In the genomic region with DNA sequence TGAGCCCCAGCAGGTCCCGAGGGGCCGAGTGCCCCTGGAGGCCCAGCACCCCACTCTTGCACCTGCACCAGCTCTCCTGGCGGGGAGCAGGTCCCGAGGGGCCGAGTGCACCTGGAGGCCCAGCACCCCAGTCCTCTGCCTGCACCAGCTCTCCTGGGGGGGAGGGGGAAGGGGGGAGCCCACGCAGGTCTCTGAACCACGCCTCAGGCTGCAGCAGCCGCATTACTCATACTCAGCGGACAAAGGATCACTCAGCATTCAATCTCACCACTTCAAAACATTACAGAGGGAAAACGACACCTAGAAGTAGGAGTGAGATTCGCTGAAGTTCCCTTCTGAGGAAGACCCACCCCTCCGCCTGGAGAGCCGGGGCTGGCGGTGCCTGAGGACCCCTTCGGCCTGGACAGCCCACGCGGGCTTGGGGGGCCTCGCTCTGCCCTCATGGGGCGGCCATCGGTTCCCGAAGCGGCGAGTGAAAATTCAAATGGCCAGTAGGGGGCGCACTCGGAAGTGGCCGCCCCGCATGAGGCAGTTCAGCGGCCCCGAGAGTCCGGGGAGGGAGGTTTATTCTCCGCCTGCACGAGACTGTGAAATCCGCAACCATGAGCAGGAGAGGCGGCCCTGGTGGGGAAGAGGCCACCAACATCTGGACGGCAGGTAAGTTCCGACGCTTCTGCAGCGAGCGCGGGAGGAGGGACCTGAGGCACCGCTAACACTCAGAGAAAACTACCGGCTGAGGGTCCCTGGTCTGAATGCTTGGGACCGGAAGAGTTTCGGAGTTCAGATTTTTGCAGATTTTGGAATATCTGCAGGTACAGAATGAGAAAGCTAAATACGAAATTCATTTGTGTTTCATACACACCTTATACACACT, we compare ENCODE assay signal across 8 cellular contexts. TPM values are rescaled to one million over a fixed set of nuclear protein-coding genes. Genes with fewer than 3 reads are reported as not detected.
DNase-seq lines count a peak whose midpoint lies in the region; ATAC-seq and TF ChIP-seq lines count a peak whose summit lies in the region.

No MANE protein-coding gene starts in this region.

- POLR2A ChIA-PET in AG04450 (lab: Yijun Ruan, JAX): interaction anchor here (0.5 kb wide), 1 partner anchor 268 kb away, joined by 4 read pairs; no protein-coding TSS in a partner anchor
- POLR2A ChIA-PET in naive thymus-derived CD4-positive, alpha-beta T cell (lab: Charles Lee): interaction anchor here (1.0 to 1.1 kb wide), 2 partner anchors 82 to 83 kb away, joined by 3 to 4 read pairs; no protein-coding TSS in a partner anchor

- H3K27me3 ChIP-seq in AG04450 (ENCODE audit: control insufficient read depth, insufficient read depth, low read length) (no peaks in the 10 kb centered on the region), OCI-LY3 (ENCODE audit: low read depth, low read length) (no peaks in the 10 kb centered on the region)
- no peaks in the 10 kb centered on the region for H3K27me3 ChIP-seq in naive thymus-derived CD4-positive, alpha-beta T cell (ENCODE audit: control insufficient read depth in 2 of 2, insufficient read depth in 2 of 2, low read length in 2 of 2)

- peaks cover 0 to 5% (median 0%) of the 10 kb centered on the region in 5 donors for H3K36me3 Mint-ChIP-seq in naive thymus-derived CD4-positive, alpha-beta T cell

- peak overlapping the region; percentile 28; the same call in 1 of the 2 replicates for H2AFZ ChIP-seq in OCI-LY3 (ENCODE audit: low read depth, low read length)

- H3K27ac ChIP-seq in AG04450 (ENCODE audit: low read depth, low read length) (peak overlapping the region; percentile 47), OCI-LY3 (ENCODE audit: low read length) (peak overlapping the region; percentile 81)
- no peak overlapping the region for H3K27ac ChIP-seq in naive thymus-derived CD4-positive, alpha-beta T cell (ENCODE audit: low read depth, low read length)

- peaks cover 0 to 3% (median 0%) of the 10 kb centered on the region in 5 donors for H3K27me3 Mint-ChIP-seq in naive thymus-derived CD4-positive, alpha-beta T cell

- H3K4me3 ChIP-seq in AG04450 (ENCODE audit: low read depth, low read length) (peak overlapping the region; percentile 59), OCI-LY3 (ENCODE audit: low read length) (peak overlapping the region; percentile 81)
- H3K4me3 ChIP-seq in naive thymus-derived CD4-positive, alpha-beta T cell (ENCODE audit: low read length): peak overlapping the region; percentile 50

- TF ChIP-seq CTCF in AG04450 (IDR thresholded peaks at IDR 0.05; ENCODE audit: low read depth, low read length) (peak; percentile 88), OCI-LY3 (IDR thresholded peaks at IDR 0.05; ENCODE audit: low read depth, low read length) (peak; percentile 72)

- peak overlapping the region; percentile 70 for H3K9ac ChIP-seq in OCI-LY3 (ENCODE audit: low read length)

- peaks cover 6% of the 10 kb centered on the region; the same call in 1 of the 2 replicates for H3K79me2 ChIP-seq in OCI-LY3 (ENCODE audit: low read length)

- H3K27ac Mint-ChIP-seq in naive thymus-derived CD4-positive, alpha-beta T cell: peak overlapping the region in 1 of 9 donors; percentile 82

- intact Hi-C loops in naive thymus-derived CD4-positive, alpha-beta T cell (cut with micrococcal nuclease): loop anchor here (1.0 to 5.0 kb wide), 5 partner anchors 50 to 90 kb away; a partner anchor contains a TSS

- peak overlapping the region; percentile 71 for H3K4me2 ChIP-seq in OCI-LY3 (ENCODE audit: low read length)

- H3K9me3 ChIP-seq in AG04450 (ENCODE audit: control insufficient read depth, insufficient read depth, low read length) (no peaks in the 10 kb centered on the region; the same call in 1 of the 2 replicates), OCI-LY3 (ENCODE audit: insufficient read depth, low read length) (no peaks in the 10 kb centered on the region)
- H3K9me3 ChIP-seq in naive thymus-derived CD4-positive, alpha-beta T cell (ENCODE audit: control insufficient read depth in 2 of 3, low read length in 3 of 3): no peaks in the 10 kb centered on the region

- CTCF ChIA-PET in AG04450 (lab: Charles Lee): interaction anchor here (0.6 to 2.5 kb wide), 31 partner anchors 10 to 610 kb away, joined by 3 to 36 read pairs (median 5); partner anchors contain the start of genes COX19 and GPR146
- CTCF ChIA-PET in naive thymus-derived CD4-positive, alpha-beta T cell (lab: Charles Lee): interaction anchor here (0.5 to 2.5 kb wide), 9 partner anchors 8 to 88 kb away, joined by 3 to 20 read pairs (median 3); no protein-coding TSS in a partner anchor

- H3K36me3 ChIP-seq in OCI-LY3 (replicated peaks; ENCODE audit: low read depth, low read length): peaks cover 4% of the 10 kb centered on the region
- H3K36me3 ChIP-seq in naive thymus-derived CD4-positive, alpha-beta T cell (ENCODE audit: control insufficient read depth in 2 of 3, insufficient read depth in 3 of 3, low read length in 3 of 3): no peaks in the 10 kb centered on the region

- H3K4me1 ChIP-seq in OCI-LY3 (ENCODE audit: low read length): peaks cover 38% of the 10 kb centered on the region
- H3K4me1 ChIP-seq in naive thymus-derived CD4-positive, alpha-beta T cell (ENCODE audit: control insufficient read depth in 2 of 2, insufficient read depth in 2 of 2, low read length in 2 of 2): peaks cover 3 to 6% of the 10 kb centered on the region in 2 donors

- peaks cover 7 to 20% (median 12%) of the 10 kb centered on the region in 7 donors for H3K4me1 Mint-ChIP-seq in naive thymus-derived CD4-positive, alpha-beta T cell

- peak overlapping the region; percentile 59 to 86 (median 80) for H3K4me3 Mint-ChIP-seq in naive thymus-derived CD4-positive, alpha-beta T cell

- peak; percentile 66 for ATAC-seq in GM18867 (IDR thresholded peaks at IDR 0.05; ENCODE audit: unreplicated experiment)
- ATAC-seq in HG03095 (IDR thresholded peaks at IDR 0.05; ENCODE audit: unreplicated experiment): peak; percentile 70
- peak; percentile 87 for ATAC-seq in naive thymus-derived CD4-positive, alpha-beta T cell

- DNase-seq in AG04450 (ENCODE audit: low read depth, low spot score): no peak
- peak; percentile 85 to 86 for DNase-seq in activated T-cell treated with anti-CD3 and anti-CD28 coated beads, Interleukin-2, amount 50 U/mL, for 48 hours
- peak; percentile 38 for DNase-seq in fibroblast of gingiva (ENCODE audit: low read depth)
- DNase-seq in naive thymus-derived CD4-positive, alpha-beta T cell: peak; percentile 44 to 83 (median 71)
- peak; percentile 68 for DNase-seq in stimulated activated naive CD4-positive, alpha-beta T cell treated with Interleukin-2 at 50 U/mL for 16 hours (lab: John Stamatoyannopoulos, UW)

- H4K20me1 ChIP-seq in OCI-LY3 (ENCODE audit: insufficient read depth, low read length): no peaks in the 10 kb centered on the region

- H3K9me3 Mint-ChIP-seq in naive thymus-derived CD4-positive, alpha-beta T cell: no peaks in the 10 kb centered on the region

RNA-seq across cellular contexts. Expression of gene GPER1, which starts 1.1 kb away (rescaled TPM):
- 1.4 and 1.8 TPM in 2 replicates for polyA plus RNA-seq in AG04450 (2011; rRNA removed)
- 2.5 and 2.9 TPM in 2 replicates for polyA minus RNA-seq in AG04450 (2011; rRNA and poly(A)+ RNA removed)
- 1 to 10 TPM in 1 of 5 experiments, under 1 TPM in 1, not detected in 3; 0.13 to 1.3 TPM for total RNA-seq in naive thymus-derived CD4-positive, alpha-beta T cell
- polyA plus RNA-seq in naive thymus-derived CD4-positive, alpha-beta T cell: under 1 TPM; 0.21 to 0.47 TPM

RNA-seq across cellular contexts. Expression of gene GPR146, which starts 42.5 kb away (rescaled TPM):
- 0.50 and 0.69 TPM in 2 replicates for polyA plus RNA-seq in AG04450 (2011; rRNA removed)
- 0.09 TPM in 1 of 2 replicates, not detected in the other for polyA minus RNA-seq in AG04450 (2011; rRNA and poly(A)+ RNA removed)
- 10 to 100 TPM; 10.1 to 26.5 (median 15.9) TPM for total RNA-seq in naive thymus-derived CD4-positive, alpha-beta T cell
- polyA plus RNA-seq in naive thymus-derived CD4-positive, alpha-beta T cell: 10 to 100 TPM; 13.5 to 16.9 TPM
